ENCODE assay signal across 7 cellular contexts in the genomic region with DNA sequence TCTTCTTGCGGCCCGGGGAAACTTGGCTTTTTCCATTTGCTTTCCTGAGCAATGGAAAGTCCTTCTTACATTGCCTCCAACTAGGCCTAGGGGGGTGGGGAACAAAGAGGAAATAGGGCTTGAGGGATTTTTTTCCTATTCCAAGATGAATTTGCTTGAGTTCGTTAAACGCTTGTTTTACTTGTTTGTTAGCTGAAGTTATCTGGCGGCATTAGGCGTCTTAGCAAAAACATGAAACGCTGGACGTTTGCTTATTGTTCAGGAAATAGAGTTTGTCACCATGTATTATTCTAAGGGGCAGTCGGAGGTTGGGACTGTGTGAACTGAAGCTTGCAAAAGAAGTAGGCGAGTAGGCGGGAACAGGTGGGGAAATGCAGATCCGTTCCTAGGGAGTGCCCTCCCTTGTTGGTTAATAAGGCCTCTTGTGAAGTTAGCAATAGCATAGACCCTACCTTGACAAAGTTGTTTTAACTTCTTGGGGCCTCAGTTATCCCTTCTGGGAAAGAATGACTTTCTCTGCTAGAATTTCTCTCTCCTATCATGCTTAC. TPM values are rescaled to one million over a fixed set of nuclear protein-coding genes. Genes with fewer than 3 reads are reported as not detected.
DNase-seq lines count a peak whose midpoint lies in the region; ATAC-seq and TF ChIP-seq lines count a peak whose summit lies in the region.

No MANE protein-coding gene starts in this region.

- TSS peak; percentile 45 for BruUV-seq in PC-3 (replicated peaks; lab: Mats Ljungman, UMichigan)

- H2AFZ ChIP-seq in PC-3 (ENCODE audit: low read length) = no peak overlapping the region; the same call in 1 of the 2 replicates

- CTCF ChIA-PET in PC-3 (lab: Charles Lee) = no interaction called here

- H3K4me3 ChIP-seq in PC-3 (ENCODE audit: low read length) (peak overlapping the region; percentile 72), fibroblast of pulmonary artery (replicated peaks; ENCODE audit: low read depth, low read length) (peak overlapping the region; percentile 69), skeletal muscle cell (ENCODE audit: low read depth, low read length) (peak overlapping the region; percentile 56)

- H3K27me3 ChIP-seq in PC-3 (ENCODE audit: low read length) = no peaks in the 10 kb centered on the region

- H3K79me2 ChIP-seq in PC-3 (ENCODE audit: low read length) = peaks cover 57% of the 10 kb centered on the region

- H3K9me2 ChIP-seq in PC-3 (replicated peaks; ENCODE audit: low read length) = no peaks in the 10 kb centered on the region

- ATAC-seq in PC-3 = no peak
- ATAC-seq in GM21528 (IDR thresholded peaks at IDR 0.05; ENCODE audit: low FRiP score, unreplicated experiment) = no peak
- no peak for ATAC-seq in HG02759 (IDR thresholded peaks at IDR 0.05; ENCODE audit: unreplicated experiment)

- no peak overlapping the region for H3K27ac ChIP-seq in PC-3 (ENCODE audit: low read length)

- H3K9ac ChIP-seq in PC-3 (ENCODE audit: low read length) = peak overlapping the region; percentile 76

- DNase-seq in GM20000 (ENCODE audit: low spot score) (peak; percentile 53), PC-3 (no peak), fibroblast of pulmonary artery (ENCODE audit: low read depth) (peak; percentile 47), skeletal muscle cell (ENCODE audit: low read depth) (no peak), ureter (ENCODE audit: low spot score) (no peak)

- H3K4me2 ChIP-seq in PC-3 (ENCODE audit: low read length) = peak overlapping the region; percentile 92

- POLR2A ChIA-PET in PC-3 (lab: Charles Lee; ENCODE audit: unreplicated experiment) = no interaction called here

- TF ChIP-seq CTCF in GM20000 (IDR thresholded peaks at IDR 0.05; ENCODE audit: extremely low read depth, missing control alignments) (no peak), PC-3 (conservative IDR thresholded peaks at IDR 0.05; ENCODE audit: low read depth, low read length) (no peak), fibroblast of pulmonary artery (IDR thresholded peaks at IDR 0.05; ENCODE audit: low read length, missing control alignments) (no peak)

- peaks cover 25% of the 10 kb centered on the region; the same call in 1 of the 2 replicates for H4K20me1 ChIP-seq in PC-3 (ENCODE audit: low read length)

- peaks cover 47% of the 10 kb centered on the region for H3K4me1 ChIP-seq in PC-3 (ENCODE audit: insufficient read depth, low read length)

- intact Hi-C loops in PC-3 (cut with micrococcal nuclease) = no loop called here

- no peaks in the 10 kb centered on the region for H3K36me3 ChIP-seq in PC-3 (ENCODE audit: low read depth, low read length)

- no peaks in the 10 kb centered on the region for H3F3A ChIP-seq in PC-3 (ENCODE audit: low read length, unreplicated experiment)

- no peaks in the 10 kb centered on the region for H3K9me3 ChIP-seq in PC-3 (ENCODE audit: low read length)

RNA-seq across cellular contexts. Expression of gene CABLES1, which starts 1.9 kb away (rescaled TPM):
- 18.6 and 20.5 TPM in 2 replicates for total RNA-seq in PC-3 (2014; rRNA removed)
- total RNA-seq in ureter = 8.1 TPM

Comparison
In these comparisons a context has a peak if more than half of its experiments do, and no peak if none do; other contexts are left out.
1. DNase-seq: peak in GM20000 (single experiment) and fibroblast of pulmonary artery (single experiment); none in PC-3 (single experiment), skeletal muscle cell (single experiment) and ureter (single experiment).
2. Peak in every context shown above with its lines, with median percentiles within 50 percentile points of each other: H3K4me3 ChIP-seq.